Comparison of ENCODE assay signal across 12 cellular contexts in genomic region chr1:147618077-147618569, GRCh38. TPM values are rescaled to one million over a fixed set of nuclear protein-coding genes. Genes with fewer than 3 reads are reported as not detected.
DNase-seq lines count a peak whose midpoint lies in the region; ATAC-seq and TF ChIP-seq lines count a peak whose summit lies in the region.
"Had no signal": no experiment of that assay in that cellular context is flagged by ENCODE, and none has a peak within 500 bp of the region (broad histone marks: within the 10 kb centered on the region; RNA-seq: fewer than 3 reads in every experiment).

No MANE protein-coding gene starts in this region.

- H3K27me3 ChIP-seq in psoas muscle (ENCODE audit: insufficient read depth in 3 of 3, low read length in 2 of 3): no peaks in the 10 kb centered on the region
- H3K27me3 ChIP-seq: heart right ventricle had no signal

- peaks cover 32% of the 10 kb centered on the region for H3K4me1 ChIP-seq in psoas muscle

- peaks cover 10 to 27% of the 10 kb centered on the region in 2 donors for H3K36me3 Mint-ChIP-seq in activated T-cell treated with anti-CD3 and anti-CD28 coated beads, Interleukin-2, amount 50 U/mL, for 72 hours (ENCODE audit: insufficient read depth in 2 of 2)
- peaks cover 67% of the 10 kb centered on the region for H3K36me3 Mint-ChIP-seq in Calu3 (ENCODE audit: insufficient read depth, unreplicated experiment)

- no peaks in the 10 kb centered on the region for H3K9me3 Mint-ChIP-seq in activated T-cell treated with anti-CD3 and anti-CD28 coated beads, Interleukin-2, amount 50 U/mL, for 72 hours
- no peaks in the 10 kb centered on the region for H3K9me3 Mint-ChIP-seq in Calu3 (ENCODE audit: low read depth, unreplicated experiment)
- H3K9me3 Mint-ChIP-seq: nephron had no signal

- TF ChIP-seq POLR2A in NB4 (IDR thresholded peaks at IDR 0.05; ENCODE audit: extremely low read depth, insufficient read length): no peak

- H3K27ac ChIP-seq in 22Rv1 (peak overlapping the region; percentile 19), psoas muscle (peak overlapping the region; percentile 78)
- H3K27ac ChIP-seq: heart right ventricle, left ventricle myocardium inferior had no signal

- peaks cover 28% of the 10 kb centered on the region for H3K4me1 Mint-ChIP-seq in activated T-cell treated with anti-CD3 and anti-CD28 coated beads, Interleukin-2, amount 50 U/mL, for 72 hours (ENCODE audit: low read depth)
- H3K4me1 Mint-ChIP-seq in Calu3 (ENCODE audit: low read depth, unreplicated experiment): no peaks in the 10 kb centered on the region

- BruUV-seq in Calu3 (replicated peaks; lab: Mats Ljungman, UMichigan): no TSS peak

- CTCF ChIA-PET in Calu3 (lab: Charles Lee): no interaction called here

- no peaks in the 10 kb centered on the region for H3K9me3 ChIP-seq in psoas muscle
- H3K9me3 ChIP-seq: heart right ventricle, left ventricle myocardium inferior, SK-N-SH had no signal

- H3K4me3 Mint-ChIP-seq in activated T-cell treated with anti-CD3 and anti-CD28 coated beads, Interleukin-2, amount 50 U/mL, for 72 hours: peak overlapping the region; percentile 29 to 47
- H3K4me3 Mint-ChIP-seq in Calu3 (ENCODE audit: low read depth, unreplicated experiment): no peak overlapping the region
- H3K4me3 Mint-ChIP-seq: nephron had no signal

- TF ChIP-seq CTCF in 22Rv1 (IDR thresholded peaks at IDR 0.05): no peak
- TF ChIP-seq CTCF in NB4 (IDR thresholded peaks at IDR 0.05; ENCODE audit: low read depth, low read length): no peak
- no peak for TF ChIP-seq CTCF in psoas muscle (IDR thresholded peaks at IDR 0.05)
- no peak for TF ChIP-seq CTCF in Calu3 (IDR thresholded peaks at IDR 0.05; ENCODE audit: unreplicated experiment)

- ATAC-seq in activated T-cell treated with anti-CD3 and anti-CD28 coated beads, Interleukin-2, amount 50 U/mL, for 72 hours (replicated peaks in 1 of 2): peak; percentile 83 to 89
- peak; percentile 87 to 92 (median 88) for ATAC-seq in psoas muscle
- no peak for ATAC-seq in HG02623 (IDR thresholded peaks at IDR 0.05; ENCODE audit: unreplicated experiment)
- ATAC-seq: heart right ventricle had no signal

- H3K27ac Mint-ChIP-seq in activated T-cell treated with anti-CD3 and anti-CD28 coated beads, Interleukin-2, amount 50 U/mL, for 72 hours: peak overlapping the region; percentile 78
- no peak overlapping the region for H3K27ac Mint-ChIP-seq in Calu3 (ENCODE audit: unreplicated experiment)

- no peaks in the 10 kb centered on the region for H3K27me3 Mint-ChIP-seq in activated T-cell treated with anti-CD3 and anti-CD28 coated beads, Interleukin-2, amount 50 U/mL, for 72 hours (ENCODE audit: low read depth)
- no peaks in the 10 kb centered on the region for H3K27me3 Mint-ChIP-seq in Calu3 (ENCODE audit: unreplicated experiment)

- peak; percentile 60 for DNase-seq in NB4 (ENCODE audit: low read depth)
- peak; percentile 33 for DNase-seq in activated T-cell treated with anti-CD3 and anti-CD28 coated beads, Interleukin-2, amount 50 U/mL, for 72 hours
- DNase-seq in psoas muscle: no peak
- no peak for DNase-seq in EL
- DNase-seq in GDM1 (lab: John Stamatoyannopoulos, UW): no peak
- no peak for DNase-seq in Calu3
- DNase-seq: heart right ventricle, left ventricle myocardium inferior, SK-N-SH had no signal

- H3K36me3 ChIP-seq in psoas muscle (ENCODE audit: insufficient read depth in 1 of 2, low read depth in 1 of 2): peaks cover 5 to 60% of the 10 kb centered on the region in 2 donors

- H3K4me3 ChIP-seq in NB4 (ENCODE audit: low read depth, low read length) (no peak overlapping the region), psoas muscle (peak overlapping the region; percentile 29)
- H3K4me3 ChIP-seq: heart right ventricle, left ventricle myocardium inferior had no signal

- WGBS in psoas muscle, 3 donors: 16 to 36% (median 28%) methylated on average over 4 of the region's 4 CpGs

- intact Hi-C loops in psoas muscle (cut with DNase I) (no loop called here), Calu3 (cut with micrococcal nuclease; ENCODE audit: unreplicated experiment) (no loop called here)

RNA-seq across cellular contexts. Expression of gene ACP6, which starts 52.2 kb away (rescaled TPM):
- 10 to 100 TPM; 24.5 to 31.0 TPM for total RNA-seq in activated T-cell treated with anti-CD3 and anti-CD28 coated beads, Interleukin-2, amount 50 U/mL, for 72 hours
- 1 to 10 TPM; 4.1 to 8.8 (median 5.1) TPM for total RNA-seq in psoas muscle
- 1 to 10 TPM; 5.0 to 7.4 (median 6.7) TPM for polyA plus RNA-seq in psoas muscle
- total RNA-seq in Calu3 (2022): 93.5 and 116 TPM in 2 replicates

Comparison
In these comparisons a context has a peak if more than half of its experiments do, and no peak if none do; other contexts are left out.
1. DNase-seq: peak in NB4 (single experiment) and activated T-cell treated with anti-CD3 and anti-CD28 coated beads, Interleukin-2, amount 50 U/mL, for 72 hours (2 of 2); none in psoas muscle (0 of 2), EL (single experiment), GDM1 (single experiment) and Calu3 (single experiment).